8 cellular contexts compared by ENCODE assay signal in the genomic region with DNA sequence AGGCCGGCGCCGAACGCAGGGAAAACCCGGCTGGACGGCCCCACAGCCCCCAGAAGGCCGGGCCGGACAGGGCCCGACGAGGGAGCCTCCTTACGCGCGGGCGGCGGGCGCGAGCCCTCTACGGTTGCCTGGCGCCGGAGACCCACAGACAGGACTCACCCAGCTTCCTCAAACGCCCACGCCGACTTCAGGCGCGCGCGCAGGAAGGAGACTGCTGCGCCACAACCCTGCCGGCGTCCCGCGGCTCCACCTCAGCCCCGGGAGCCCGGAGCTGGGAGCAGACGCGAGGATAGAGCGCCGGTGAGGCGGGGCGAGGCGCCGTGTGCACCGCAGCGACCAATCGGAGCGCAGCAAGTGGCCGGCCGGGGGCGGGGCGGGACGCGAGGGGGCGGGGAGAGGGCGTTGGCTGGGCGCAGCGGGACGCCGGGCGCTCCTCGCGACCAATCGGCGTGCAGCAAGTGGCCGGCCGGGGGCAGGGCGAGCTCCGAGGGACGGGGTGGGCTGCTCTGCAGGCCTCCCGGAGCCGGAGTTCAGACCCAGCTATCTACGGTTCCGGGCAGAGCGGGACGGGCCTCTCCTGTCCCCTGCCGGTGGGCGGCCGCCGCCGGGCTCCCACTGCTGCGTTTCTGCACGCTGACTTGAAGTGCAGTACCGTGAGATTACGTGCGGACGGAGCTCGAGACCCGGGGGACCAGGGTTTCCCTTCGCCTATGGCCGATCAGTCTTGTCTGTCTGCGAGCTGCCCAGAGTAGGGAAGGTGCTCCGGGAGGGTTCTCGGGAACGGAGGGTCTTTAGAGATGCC.
A peak's percentile ranks its signal among the peaks of the same experiment; 100 is the strongest.
DNase-seq lines count a peak whose midpoint lies in the region; ATAC-seq lines count a peak whose summit lies in the region.

A gene (minus strand): TSS at position 296 of the 802 bp plus-strand sequence. CDS start 11,089 bp downstream, outside the sequence.

- peak within 1 kb of the TSS; percentile 86 for H3K27ac Mint-ChIP-seq in memory B cell

- no peaks in the 10 kb centered on the region for H3K27me3 Mint-ChIP-seq in memory B cell

- ATAC-seq in GM19468 (IDR thresholded peaks at IDR 0.05; ENCODE audit: extremely low read depth, unreplicated experiment) (peak; percentile 88), memory B cell (ENCODE audit: low read depth) (peak; percentile 83)

- H3K4me1 Mint-ChIP-seq in memory B cell: peaks cover 16% of the 10 kb centered on the region

- DNase-seq in COLO668 (lab: John Stamatoyannopoulos, UW; ENCODE audit: unreplicated experiment) (peak; percentile 99), HS-5 (ENCODE audit: low read depth) (peak; percentile 63), NK-92 (lab: John Stamatoyannopoulos, UW; ENCODE audit: unreplicated experiment) (peak; percentile 78), memory B cell (ENCODE audit: low spot score in 2 of 2) (peak; percentile 87)
- peak; percentile 97 for DNase-seq in activated CD8-positive, alpha-beta memory T cell treated with anti-CD3 and anti-CD28 coated beads for 24 hours
- DNase-seq in effector CD8-positive, alpha-beta T cell (lab: John Stamatoyannopoulos, UW): peak; percentile 95
- peak; percentile 91 for DNase-seq in stimulated activated CD8-positive, alpha-beta memory T cell treated with anti-CD3 and anti-CD28 coated beads, Interleukin-12 subunit alpha, Interleukin-12 subunit beta, amount 100 ng/mL, for 24 hours (ENCODE audit: extremely low read depth)

- H3K9me3 Mint-ChIP-seq in memory B cell: no peaks in the 10 kb centered on the region

- peak within 1 kb of the TSS; percentile 88 for H3K4me3 Mint-ChIP-seq in memory B cell

- H3K36me3 Mint-ChIP-seq in memory B cell: no peaks in the 10 kb centered on the region

Comparison
In these comparisons a context has a peak if more than half of its experiments do, and no peak if none do; other contexts are left out.
1. Peak in every context shown above with its lines: DNase-seq and ATAC-seq.